21 cellular contexts compared by ENCODE assay signal in the genomic region with DNA sequence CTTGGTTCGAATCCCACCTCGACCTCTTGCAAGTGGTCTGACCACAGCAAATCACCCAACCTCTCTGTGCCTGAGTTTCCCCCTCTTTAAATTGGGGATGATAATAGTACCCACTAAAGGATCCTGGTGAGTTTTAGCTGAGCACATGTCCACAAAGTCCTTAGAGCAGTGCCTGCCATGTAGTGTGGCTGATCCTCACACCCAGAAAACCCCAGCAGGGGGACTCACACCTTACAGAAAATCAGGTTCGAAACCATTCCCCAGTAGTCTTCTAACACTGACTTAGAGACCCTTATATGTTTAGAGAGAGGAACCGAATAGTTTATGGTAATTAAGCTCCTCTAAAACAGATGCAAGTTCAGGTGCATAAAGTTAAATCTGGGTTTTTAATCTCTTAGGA.
"Had no signal": no experiment of that assay in that cellular context is flagged by ENCODE, and none has a peak within 500 bp of the region (broad histone marks: within the 10 kb centered on the region; RNA-seq: fewer than 3 reads in every experiment).

No MANE protein-coding gene starts in this region.

- H3K27me3 ChIP-seq: dorsolateral prefrontal cortex, gastrocnemius medialis, neutrophil, right atrium auricular region had no signal

- H3K27ac Mint-ChIP-seq: natural killer cell; stimulated activated effector memory CD8-positive, alpha-beta T cell treated with anti-CD3 and anti-CD28 coated beads, Interleukin-12 subunit alpha, Interleukin-12 subunit beta, amount 100 ng/mL, for 72 hours; type B pancreatic cell had no signal

- H3K9me3 ChIP-seq: gastrocnemius medialis, lower lobe of right lung, neutrophil, prostate gland, right atrium auricular region, thoracic aorta had no signal

- DNase-seq: dorsolateral prefrontal cortex; effector CD4-positive, alpha-beta T cell; foreskin fibroblast; gastrocnemius medialis; head of caudate nucleus; left ventricle myocardium superior; lower lobe of right lung; natural killer cell; stimulated activated CD4-positive, alpha-beta T cell treated with anti-CD3 and anti-CD28 coated beads, Interleukin-2, amount 100 ng/mL, for 24 hours; stimulated activated CD4-positive, alpha-beta T cell treated with anti-CD3 and anti-CD28 coated beads, Interleukin-4, amount 100 ng/mL, for 24 hours; stimulated activated naive CD4-positive, alpha-beta T cell treated with Interleukin-2 at 50 U/mL for 16 hours; substantia nigra had no signal

- H3K4me3 ChIP-seq: dorsolateral prefrontal cortex, gastrocnemius medialis, lower lobe of right lung, prostate gland, right atrium auricular region, thoracic aorta had no signal

- H3K4me3 Mint-ChIP-seq: natural killer cell; stimulated activated effector memory CD8-positive, alpha-beta T cell treated with anti-CD3 and anti-CD28 coated beads, Interleukin-12 subunit alpha, Interleukin-12 subunit beta, amount 100 ng/mL, for 72 hours; type B pancreatic cell had no signal

- H3K4me1 ChIP-seq: prostate gland had no signal

- H3K27ac ChIP-seq: epithelial cell of prostate, gastrocnemius medialis, lower lobe of right lung, neutrophil, prostate gland, right atrium auricular region had no signal

- H3K36me3 Mint-ChIP-seq: natural killer cell had no signal

- ATAC-seq: esophagus mucosa; gastrocnemius medialis; left ventricle myocardium superior; lower lobe of right lung; natural killer cell; sciatic nerve; stimulated activated effector memory CD8-positive, alpha-beta T cell treated with anti-CD3 and anti-CD28 coated beads, Interleukin-12 subunit alpha, Interleukin-12 subunit beta, amount 100 ng/mL, for 72 hours had no signal

- H3K36me3 ChIP-seq: prostate gland, right atrium auricular region, thoracic aorta had no signal

- H3K27me3 Mint-ChIP-seq: type B pancreatic cell had no signal

- H3K9me3 Mint-ChIP-seq: natural killer cell; stimulated activated effector memory CD8-positive, alpha-beta T cell treated with anti-CD3 and anti-CD28 coated beads, Interleukin-12 subunit alpha, Interleukin-12 subunit beta, amount 100 ng/mL, for 72 hours; type B pancreatic cell had no signal
